In genomic region chrX:33968611-33969010, GRCh38 we compare ENCODE assay signal across 36 cellular contexts.
"Had no signal": no experiment of that assay in that cellular context is flagged by ENCODE, and none has a peak within 500 bp of the region (broad histone marks: within the 10 kb centered on the region; RNA-seq: fewer than 3 reads in every experiment).

No MANE protein-coding gene starts in this region.

- H3K4me1 Mint-ChIP-seq: activated B cell treated with CpG ODN at 0.5 μM for 24 hours; activated CD4-positive, alpha-beta T cell treated with anti-CD3 and anti-CD28 coated beads, Interleukin-2, amount 10 ng/mL, durations not matched to agents 24 days and 14 days; activated naive CD8-positive, alpha-beta T cell treated with anti-CD3 and anti-CD28 coated beads for 36 hours; activated T-helper 17 cell treated with anti-CD3 and anti-CD28 coated beads, Interleukin-2, amount 50 U/mL, for 72 hours had no signal

- H3K9me3 Mint-ChIP-seq: activated B cell treated with CpG ODN at 0.5 μM for 24 hours; activated CD4-positive, alpha-beta T cell treated with anti-CD3 and anti-CD28 coated beads, Interleukin-2, amount 10 ng/mL, durations not matched to agents 24 days and 14 days; activated naive CD4-positive, alpha-beta T cell treated with anti-CD3 and anti-CD28 coated beads for 36 hours; activated naive CD4-positive, alpha-beta T cell treated with anti-CD3 and anti-CD28 coated beads, Interleukin-2, amount 50 U/mL, for 72 hours; activated naive CD8-positive, alpha-beta T cell treated with anti-CD3 and anti-CD28 coated beads for 36 hours; activated T-cell treated with anti-CD3 and anti-CD28 coated beads, Interleukin-2, amount 50 U/mL, for 4 hours; activated T-helper 1 cell treated with anti-CD3 and anti-CD28 coated beads, Interleukin-12 subunit alpha, Interleukin-12 subunit beta, Interleukin-2, Interleukin-4 antibody, amounts not matched to agents 30 ng/mL and 10 ng/mL and 1 ng/mL, durations not matched to agents 14 hours and 24 hours and 36 hours had no signal

- H3K4me3 ChIP-seq: adrenal gland, body of pancreas, breast epithelium had no signal

- ATAC-seq: activated CD8-positive, alpha-beta T cell treated with anti-CD3 and anti-CD28 coated beads for 36 hours; activated naive CD4-positive, alpha-beta T cell treated with anti-CD3 and anti-CD28 coated beads, Interleukin-2, amount 50 U/mL, for 72 hours; activated T-cell treated with anti-CD3 and anti-CD28 coated beads, Interleukin-2, amount 50 U/mL, for 4 hours; activated T-cell treated with anti-CD3 and anti-CD28 coated beads, Interleukin-2, amount 50 U/mL, for 72 hours; activated T-helper 17 cell treated with anti-CD3 and anti-CD28 coated beads, Interleukin-2, amount 50 U/mL, for 72 hours; body of pancreas had no signal

- H3K36me3 ChIP-seq: adrenal gland, brain microvascular endothelial cell, breast epithelium had no signal

- H3K36me3 Mint-ChIP-seq: activated CD4-positive, alpha-beta memory T cell treated with anti-CD3 and anti-CD28 coated beads for 36 hours; activated naive CD4-positive, alpha-beta T cell treated with anti-CD3 and anti-CD28 coated beads, Interleukin-2, amount 50 U/mL, for 72 hours; activated naive CD8-positive, alpha-beta T cell treated with anti-CD3 and anti-CD28 coated beads for 36 hours had no signal

- DNase-seq: activated B cell treated with CpG ODN at 0.5 μM for 24 hours; activated CD4-positive, alpha-beta memory T cell treated with anti-CD3 and anti-CD28 coated beads for 36 hours; activated CD4-positive, alpha-beta T cell treated with anti-CD3 and anti-CD28 coated beads for 4 hours; activated CD4-positive, alpha-beta T cell treated with anti-CD3 and anti-CD28 coated beads, Interleukin-2, amount 10 ng/mL, durations not matched to agents 24 days and 14 days; activated CD4-positive, alpha-beta T cell treated with anti-CD3 and anti-CD28 coated beads, Interleukin-2, amount 50 U/mL, for 1 hour; activated CD4-positive, alpha-beta T cell treated with anti-CD3 and anti-CD28 coated beads, Interleukin-2, amount 50 U/mL, for 4 hours; activated CD4-positive, CD25-positive, alpha-beta regulatory T cell treated with anti-CD3 and anti-CD28 coated beads, Interleukin-2, amount 50 U/mL, for 72 hours; activated CD8-positive, alpha-beta memory T cell treated with anti-CD3 and anti-CD28 coated beads, Interleukin-2, amount 50 U/mL, for 4 hours; activated CD8-positive, alpha-beta T cell treated with anti-CD3 and anti-CD28 coated beads for 36 hours; activated effector memory CD4-positive, alpha-beta T cell treated with anti-CD3 and anti-CD28 coated beads, Interleukin-2, amount 50 U/mL, for 16 hours; activated naive CD4-positive, alpha-beta T cell; activated naive CD4-positive, alpha-beta T cell treated with anti-CD3 and anti-CD28 coated beads for 36 hours; activated naive CD4-positive, alpha-beta T cell treated with anti-CD3 and anti-CD28 coated beads, Interleukin-2, amount 50 U/mL, for 16 hours; activated naive CD8-positive, alpha-beta T cell treated with anti-CD3 and anti-CD28 coated beads for 36 hours; activated T-cell treated with anti-CD3 and anti-CD28 coated beads for 4 hours; activated T-cell treated with anti-CD3 and anti-CD28 coated beads, Interleukin-2, amount 50 U/mL, for 1 hour; activated T-cell treated with anti-CD3 and anti-CD28 coated beads, Interleukin-2, amount 50 U/mL, for 4 hours; activated T-cell treated with anti-CD3 and anti-CD28 coated beads, Interleukin-2, amount 50 U/mL, for 72 hours; adrenal gland; amniotic stem cell; aorta; body of pancreas; brain microvascular endothelial cell; central memory CD4-positive, alpha-beta T cell; T-helper 1 cell; T-helper 2 cell; T-helper 9 cell had no signal

- H3K27me3 Mint-ChIP-seq: activated B cell treated with CpG ODN at 0.5 μM for 24 hours; activated CD4-positive, alpha-beta memory T cell treated with anti-CD3 and anti-CD28 coated beads for 36 hours; activated CD4-positive, alpha-beta T cell treated with anti-CD3 and anti-CD28 coated beads, Interleukin-2, amount 10 ng/mL, durations not matched to agents 24 days and 14 days; activated CD8-positive, alpha-beta T cell treated with anti-CD3 and anti-CD28 coated beads for 36 hours; activated naive CD8-positive, alpha-beta T cell treated with anti-CD3 and anti-CD28 coated beads for 36 hours; activated T-helper 17 cell treated with anti-CD3 and anti-CD28 coated beads, Interleukin-2, amount 50 U/mL, for 72 hours had no signal

- H3K27ac Mint-ChIP-seq: activated B cell treated with CpG ODN at 0.5 μM for 24 hours; activated CD4-positive, alpha-beta memory T cell treated with anti-CD3 and anti-CD28 coated beads for 36 hours; activated CD4-positive, alpha-beta T cell treated with anti-CD3 and anti-CD28 coated beads, Interleukin-2, amount 10 ng/mL, durations not matched to agents 24 days and 14 days; activated CD8-positive, alpha-beta T cell treated with anti-CD3 and anti-CD28 coated beads for 36 hours; activated naive CD4-positive, alpha-beta T cell treated with anti-CD3 and anti-CD28 coated beads for 36 hours; activated naive CD4-positive, alpha-beta T cell treated with anti-CD3 and anti-CD28 coated beads, Interleukin-2, amount 50 U/mL, for 72 hours; activated naive CD8-positive, alpha-beta T cell treated with anti-CD3 and anti-CD28 coated beads for 36 hours; activated T-cell treated with anti-CD3 and anti-CD28 coated beads, Interleukin-2, amount 50 U/mL, for 72 hours; activated T-helper 1 cell treated with anti-CD3 and anti-CD28 coated beads, Interleukin-12 subunit alpha, Interleukin-12 subunit beta, Interleukin-2, Interleukin-4 antibody, amounts not matched to agents 30 ng/mL and 10 ng/mL and 1 ng/mL, durations not matched to agents 14 hours and 24 hours and 36 hours; activated T-helper 17 cell treated with anti-CD3 and anti-CD28 coated beads, Interleukin-2, amount 50 U/mL, for 72 hours; T-helper 1 cell treated with Interleukin-12 subunit alpha and Interleukin-12 subunit beta and Interleukin-4 antibody, amounts not matched to agents 30 μg/mL and 1 μg/mL, for 36 hours; T-helper 2 cell treated with Interferon-gamma antibody and Interleukin-4, amounts not matched to agents 5 μg/mL and 100 μg/mL, for 36 hours had no signal

- H3K27ac ChIP-seq: adrenal gland, body of pancreas, brain microvascular endothelial cell, breast epithelium, VCaP had no signal

- FAIRE-seq: astrocyte, TTC549 had no signal

- H3K27me3 ChIP-seq: adrenal gland, body of pancreas, brain microvascular endothelial cell, breast epithelium had no signal

- H3K4me1 ChIP-seq: adrenal gland, body of pancreas, breast epithelium had no signal

- H3K9me3 ChIP-seq: adrenal gland, body of pancreas had no signal

- H3K4me3 Mint-ChIP-seq: activated B cell treated with CpG ODN at 0.5 μM for 24 hours; activated CD4-positive, alpha-beta memory T cell treated with anti-CD3 and anti-CD28 coated beads for 36 hours; activated CD4-positive, alpha-beta T cell treated with anti-CD3 and anti-CD28 coated beads, Interleukin-2, amount 10 ng/mL, durations not matched to agents 24 days and 14 days; activated CD8-positive, alpha-beta T cell treated with anti-CD3 and anti-CD28 coated beads for 36 hours; activated naive CD4-positive, alpha-beta T cell treated with anti-CD3 and anti-CD28 coated beads for 36 hours; activated naive CD8-positive, alpha-beta T cell treated with anti-CD3 and anti-CD28 coated beads for 36 hours; activated T-cell treated with anti-CD3 and anti-CD28 coated beads, Interleukin-2, amount 50 U/mL, for 4 hours; activated T-cell treated with anti-CD3 and anti-CD28 coated beads, Interleukin-2, amount 50 U/mL, for 72 hours; activated T-helper 1 cell treated with anti-CD3 and anti-CD28 coated beads, Interleukin-12 subunit alpha, Interleukin-12 subunit beta, Interleukin-2, Interleukin-4 antibody, amounts not matched to agents 30 ng/mL and 10 ng/mL and 1 ng/mL, durations not matched to agents 14 hours and 24 hours and 36 hours; activated T-helper 17 cell treated with anti-CD3 and anti-CD28 coated beads, Interleukin-2, amount 50 U/mL, for 72 hours; T-helper 1 cell treated with Interleukin-12 subunit alpha and Interleukin-12 subunit beta and Interleukin-4 antibody, amounts not matched to agents 30 μg/mL and 1 μg/mL, for 36 hours; T-helper 2 cell treated with Interferon-gamma antibody and Interleukin-4, amounts not matched to agents 5 μg/mL and 100 μg/mL, for 36 hours had no signal
